Comparison of ENCODE assay signal across 8 cellular contexts in the genomic region with DNA sequence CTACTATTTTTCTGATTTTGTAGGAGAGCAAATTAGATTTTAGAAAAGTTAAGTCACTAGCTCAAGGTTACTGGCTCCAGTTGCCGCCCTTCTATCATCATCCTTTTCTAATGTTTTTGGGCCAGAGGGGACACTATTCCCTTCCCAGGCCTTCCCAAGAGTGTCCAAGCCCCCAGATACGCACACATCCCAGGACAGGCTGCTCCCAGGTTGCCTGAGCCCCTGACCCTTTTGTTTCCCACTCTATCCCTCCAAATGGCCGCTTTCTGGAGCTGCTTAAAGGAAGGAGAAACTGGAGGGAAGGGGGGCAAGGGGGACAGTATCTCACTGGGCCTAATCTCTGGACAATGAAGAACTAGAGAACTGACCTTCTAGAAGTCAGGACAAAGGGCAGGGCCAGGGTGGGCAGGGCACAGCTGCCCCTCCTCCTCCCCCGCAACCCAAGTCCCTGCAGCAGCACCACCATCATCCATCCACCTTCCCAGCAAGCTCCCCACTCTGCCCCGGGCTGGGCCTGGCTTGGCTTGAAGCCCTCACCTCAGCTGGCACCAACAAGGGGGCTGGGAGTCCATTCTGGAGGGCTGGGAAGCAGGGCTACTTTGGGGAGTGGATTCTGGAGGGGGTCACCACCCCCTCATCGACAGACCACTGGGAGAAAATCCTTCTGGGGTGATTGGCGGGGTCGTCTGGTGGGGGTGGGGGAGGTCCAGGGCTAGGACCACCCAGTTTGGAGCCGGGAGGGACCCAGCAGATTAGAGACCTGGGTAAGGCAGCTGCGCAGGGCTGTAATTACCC. TPM values are rescaled to one million over a fixed set of nuclear protein-coding genes. Genes with fewer than 3 reads are reported as not detected.
DNase-seq lines count a peak whose midpoint lies in the region; ATAC-seq, FAIRE-seq and TF ChIP-seq lines count a peak whose summit lies in the region.

No MANE protein-coding gene starts in this region.

- peak overlapping the region; percentile 99 for H2BK15ac ChIP-seq in mesenchymal stem cell (ENCODE audit: low read depth, poor library complexity, severe bottlenecking)

- H3K79me1 ChIP-seq in mesenchymal stem cell (replicated peaks; ENCODE audit: low read length, poor library complexity, severe bottlenecking): peaks cover 4% of the 10 kb centered on the region

- TF ChIP-seq CTCF in AG10803 (conservative IDR thresholded peaks at IDR 0.05; ENCODE audit: low read length) (no peak), bronchial epithelial cell (IDR thresholded peaks at IDR 0.05; ENCODE audit: insufficient read depth, low read length, severe bottlenecking) (no peak), vagina (IDR thresholded peaks at IDR 0.05) (no peak), D721Med (IDR thresholded peaks at IDR 0.05; ENCODE audit: insufficient read depth, missing control alignments) (no peak)

- H3K4me2 ChIP-seq in mesenchymal stem cell (ENCODE audit: low read length, poor library complexity, severe bottlenecking): peak overlapping the region; percentile 90

- H3K18ac ChIP-seq in mesenchymal stem cell (ENCODE audit: low read depth in 1 of 2, low read length in 2 of 2): peak overlapping the region; percentile 85 to 90

- H3K4me3 ChIP-seq in AG10803 (ENCODE audit: low read length) (peak overlapping the region; percentile 91), bronchial epithelial cell (ENCODE audit: low read depth, low read length) (peak overlapping the region; percentile 82), mesenchymal stem cell (ENCODE audit: insufficient read depth in 1 of 2, low read depth in 1 of 2, low read length in 2 of 2) (peak overlapping the region; percentile 91 to 98), vagina (peak overlapping the region; percentile 94 to 99)

- H2AK5ac ChIP-seq in mesenchymal stem cell (ENCODE audit: low read length, severe bottlenecking): peak overlapping the region; percentile 69

- intact Hi-C loops in vagina (cut with DNase I): loop anchor here (5.0 to 10.0 kb wide), 4 partner anchors 32 to 230 kb away; a partner anchor contains a TSS

- H3K27me3 ChIP-seq in bronchial epithelial cell (ENCODE audit: control insufficient read depth, insufficient read depth, low read length): no peaks in the 10 kb centered on the region
- H3K27me3 ChIP-seq in mesenchymal stem cell (ENCODE audit: control insufficient read depth in 1 of 2, insufficient read depth in 1 of 2, low read length in 2 of 2): no peaks in the 10 kb centered on the region
- no peaks in the 10 kb centered on the region for H3K27me3 ChIP-seq in vagina

- peak overlapping the region; percentile 95 for H4K8ac ChIP-seq in mesenchymal stem cell (ENCODE audit: low read length)

- TF ChIP-seq POLR2A in vagina (IDR thresholded peaks at IDR 0.05): no peak

- peak overlapping the region; percentile 50 to 75 for H2BK12ac ChIP-seq in mesenchymal stem cell (ENCODE audit: low read length in 2 of 2)

- 21% methylated on average over 7 of the region's 10 CpGs for WGBS in mesenchymal stem cell

- H3K23ac ChIP-seq in mesenchymal stem cell (ENCODE audit: low read length in 2 of 2): no peak overlapping the region

- H3K9me3 ChIP-seq in KOPT-K1 (ENCODE audit: insufficient read depth, low read length, poor library complexity, severe bottlenecking) (no peaks in the 10 kb centered on the region), mesenchymal stem cell (ENCODE audit: control insufficient read depth, low read length) (no peaks in the 10 kb centered on the region), vagina (no peaks in the 10 kb centered on the region)

- peak overlapping the region; percentile 89 for H2BK120ac ChIP-seq in mesenchymal stem cell (ENCODE audit: low read depth, low read length)

- H3K4me1 ChIP-seq in mesenchymal stem cell (ENCODE audit: control insufficient read depth, insufficient read depth, low read depth, low read length): peaks cover 44% of the 10 kb centered on the region
- peaks cover 69% of the 10 kb centered on the region for H3K4me1 ChIP-seq in vagina

- H3K36me3 ChIP-seq in KOPT-K1 (ENCODE audit: insufficient read depth, low read length) (0 out of 2 replicates have a peak, but pooled peaks cover 6% of the 10 kb centered on the region), bronchial epithelial cell (ENCODE audit: control insufficient read depth, insufficient read depth, low read length) (peaks cover 3% of the 10 kb centered on the region), mesenchymal stem cell (ENCODE audit: control insufficient read depth in 1 of 2, insufficient read depth in 2 of 2, low read depth in 1 of 2, low read length in 2 of 2) (peaks cover 16 to 20% of the 10 kb centered on the region in 2 experiments), vagina (no peaks in the 10 kb centered on the region)

- H2BK5ac ChIP-seq in mesenchymal stem cell (ENCODE audit: low read depth, low read length, poor library complexity, severe bottlenecking): peak overlapping the region; percentile 87

- H2AFZ ChIP-seq in mesenchymal stem cell (ENCODE audit: low read depth, low read length): no peak overlapping the region

- H4K91ac ChIP-seq in mesenchymal stem cell (ENCODE audit: low read length): peak overlapping the region; percentile 92

- H3K4ac ChIP-seq in mesenchymal stem cell (ENCODE audit: low read depth in 1 of 2, low read length in 2 of 2): peak overlapping the region; percentile 95 to 99

- peak overlapping the region in 1 of 2 experiments; percentile 81 for H3K14ac ChIP-seq in mesenchymal stem cell (ENCODE audit: low read length in 2 of 2)

- DNase-seq in AG10803 (ENCODE audit: low read depth) (no peak), bronchial epithelial cell (ENCODE audit: low read depth) (no peak), mesenchymal stem cell (no peak), vagina (ENCODE audit: extremely low spot score in 2 of 2) (no peak), NCI-H446 treated with DMSO at 0.1 percent for 48 hours (lab: John Stamatoyannopoulos, UW) (no peak), D721Med (ENCODE audit: insufficient read length, low spot score) (no peak)

- H3K9ac ChIP-seq in mesenchymal stem cell (ENCODE audit: low read length): peak overlapping the region; percentile 100

- FAIRE-seq in bronchial epithelial cell (lab: Jason Lieb, UNC) (no peak), D721Med (lab: Jason Lieb, UNC) (no peak)

- H3K27ac ChIP-seq in KOPT-K1 (ENCODE audit: low read depth, low read length, poor library complexity, severe bottlenecking) (peak overlapping the region; percentile 89), mesenchymal stem cell (ENCODE audit: low read length, poor library complexity, severe bottlenecking) (peak overlapping the region; percentile 85), vagina (peak overlapping the region; percentile 100)

- no peak for ATAC-seq in GM21576 (IDR thresholded peaks at IDR 0.05; ENCODE audit: unreplicated experiment)

RNA-seq across cellular contexts. Expression of a gene that starts 1.0 kb away (rescaled TPM):
- total RNA-seq in bronchial epithelial cell (54.5 and 75.1 TPM in 2 replicates), vagina (93.8 TPM)
- polyA plus RNA-seq in mesenchymal stem cell (2013, experiment 1 of 2): 97.8 TPM
- polyA plus RNA-seq in mesenchymal stem cell (2013, experiment 2 of 2): 97.8 TPM

RNA-seq across cellular contexts. Expression of a gene that starts 5.7 kb away (rescaled TPM):
- 86.8 and 105 TPM in 2 replicates for total RNA-seq in bronchial epithelial cell
- 78.6 TPM for polyA plus RNA-seq in mesenchymal stem cell (2013, experiment 1 of 2)
- 81.9 TPM for polyA plus RNA-seq in mesenchymal stem cell (2013, experiment 2 of 2)
- total RNA-seq in vagina: 52.1 TPM

RNA-seq across cellular contexts. Expression of a gene that starts 29.9 kb away (rescaled TPM):
- total RNA-seq in bronchial epithelial cell: 1.6 and 3.3 TPM in 2 replicates
- polyA plus RNA-seq in mesenchymal stem cell (2013, experiment 1 of 2): 0.25 TPM
- polyA plus RNA-seq in mesenchymal stem cell (2013, experiment 2 of 2): 0.22 TPM
- total RNA-seq in vagina: 6.4 TPM
